In the genomic region with DNA sequence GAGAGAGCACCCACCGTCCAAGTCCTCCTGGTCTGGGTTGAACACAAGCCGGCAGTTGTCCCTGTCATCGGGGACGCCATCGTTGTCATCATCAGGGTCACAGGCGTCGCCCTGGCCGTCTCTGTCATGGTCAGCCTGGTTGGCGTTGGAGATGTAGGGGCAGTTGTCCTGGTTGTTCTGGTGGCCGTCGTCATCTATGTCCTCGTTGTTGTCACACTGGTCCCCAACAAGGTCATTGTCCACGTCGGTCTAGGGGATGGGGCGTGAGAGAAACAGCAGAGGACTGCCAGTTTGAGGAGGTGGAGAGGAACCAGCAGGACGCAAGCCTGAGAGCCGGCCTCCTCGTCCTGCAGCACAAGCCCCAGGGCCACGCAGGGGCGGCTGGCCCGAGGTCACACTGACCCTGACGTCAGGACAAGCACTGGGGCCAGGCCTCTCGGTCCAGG, we compare ENCODE assay signal across 20 cellular contexts. TPM values are rescaled to one million over a fixed set of nuclear protein-coding genes. Genes with fewer than 3 reads are reported as not detected.
DNase-seq lines count a peak whose midpoint lies in the region; ATAC-seq and TF ChIP-seq lines count a peak whose summit lies in the region.
"Had no signal": no experiment of that assay in that cellular context is flagged by ENCODE, and none has a peak within 500 bp of the region (broad histone marks: within the 10 kb centered on the region; RNA-seq: fewer than 3 reads in every experiment).

No MANE protein-coding gene starts in this region.

- H3K36me3 ChIP-seq in ACC112 (ENCODE audit: insufficient read depth, low read length) (peaks cover 75% of the 10 kb centered on the region), esophagus muscularis mucosa (peaks cover 0 to 32% (median 7%) of the 10 kb centered on the region in 4 donors), spleen (peaks cover 0 to 4% (median 0%) of the 10 kb centered on the region in 6 donors)
- H3K36me3 ChIP-seq: transverse colon had no signal

- intact Hi-C loops in esophagus muscularis mucosa (cut with DNase I) (loop anchor here (10.0 kb wide), 1 partner anchor 320 kb away; no protein-coding TSS in a partner anchor), posterior vena cava (cut with DNase I) (no loop called here), spleen (cut with DNase I; ENCODE audit: low total_unique reads) (no loop called here)

- in situ Hi-C loops in ACHN (cut with HindIII; ENCODE audit: low pct_ligation_motif_present, low pct_unique_long_range_greater_than_20kb, low sequenced_read_pairs) = no loop called here

- TF ChIP-seq POLR2A in esophagus muscularis mucosa (IDR thresholded peaks at IDR 0.05; ENCODE audit: low read depth) (no peak), spleen (IDR thresholded peaks at IDR 0.05) (no peak)

- 92% methylated on average over 20 of the region's 23 CpGs for WGBS in esophagus muscularis mucosa
- 90 to 93% (median 92%) methylated on average over 19 to 23 of the region's 23 CpGs for WGBS in spleen, 5 donors

- POLR2A ChIA-PET in RWPE1 (lab: Yijun Ruan, JAX; ENCODE audit: low non-redundant PET) = no interaction called here

- no peak overlapping the region for H3K4me3 ChIP-seq in ACC112 (ENCODE audit: low read depth, low read length)
- no peak overlapping the region for H3K4me3 ChIP-seq in esophagus muscularis mucosa
- no peak overlapping the region for H3K4me3 ChIP-seq in spleen
- H3K4me3 ChIP-seq: lung, transverse colon had no signal

- CTCF ChIA-PET in RWPE1 (lab: Yijun Ruan, JAX) = no interaction called here

- H3K9me3 ChIP-seq in esophagus muscularis mucosa (no peaks in the 10 kb centered on the region), spleen (peaks cover 0 to 11% (median 2%) of the 10 kb centered on the region in 8 donors)
- H3K9me3 ChIP-seq: Caco-2, transverse colon had no signal

- TF ChIP-seq EP300 in esophagus muscularis mucosa (IDR thresholded peaks at IDR 0.05) = no peak

- ATAC-seq in GM18517 (IDR thresholded peaks at IDR 0.05; ENCODE audit: unreplicated experiment) = no peak

- H3K27me3 ChIP-seq in ACC112 (ENCODE audit: insufficient read depth, low read length) = no peaks in the 10 kb centered on the region
- no peaks in the 10 kb centered on the region for H3K27me3 ChIP-seq in esophagus muscularis mucosa
- H3K27me3 ChIP-seq in spleen (replicated peaks in 1 of 7) = no peaks in the 10 kb centered on the region
- H3K27me3 ChIP-seq: transverse colon had no signal

- no peak overlapping the region for H2AFZ ChIP-seq in ACC112 (ENCODE audit: low read length, unreplicated experiment)

- TF ChIP-seq CTCF in RWPE1 (conservative IDR thresholded peaks at IDR 0.05; ENCODE audit: low read depth) = no peak
- TF ChIP-seq CTCF in esophagus muscularis mucosa (IDR thresholded peaks at IDR 0.05) = no peak
- TF ChIP-seq CTCF in spleen (IDR thresholded peaks at IDR 0.05 in 8 of 11, conservative IDR thresholded peaks at IDR 0.05 in 3 of 11) = no peak

- DNase-seq in RWPE1 (ENCODE audit: low spot score) (no peak), esophagus muscularis mucosa (ENCODE audit: extremely low spot score) (peak; percentile 81), posterior vena cava (ENCODE audit: low spot score) (peak; percentile 79), spleen (no peak), ACHN (no peak)
- DNase-seq: activated CD4-positive, alpha-beta T cell treated with anti-CD3 and anti-CD28 coated beads, Interleukin-2, amount 10 ng/mL, durations not matched to agents 7 days and 5 days; C1 segment of cervical spinal cord; Caco-2; DMS79; GDM1; HCEC 1CT; NCI-H1092; NCI-H187; NCI-H524; nephron progenitor cell; SIG-M5; transverse colon had no signal

- H3K27ac ChIP-seq in ACC112 (ENCODE audit: low read depth, low read length) (peak overlapping the region; percentile 60; the same call in 1 of the 2 replicates), RWPE1 (peak overlapping the region; percentile 65; the same call in 1 of the 2 replicates), esophagus muscularis mucosa (replicated peaks in 1 of 4) (no peak overlapping the region), spleen (peak overlapping the region in 2 of 8 donors; percentile 25 to 29)

- H3K4me1 ChIP-seq in ACC112 (ENCODE audit: control insufficient read depth, insufficient read depth, low read length, unreplicated experiment) (peaks cover 14% of the 10 kb centered on the region), esophagus muscularis mucosa (peaks cover 0 to 14% (median 6%) of the 10 kb centered on the region in 4 donors), spleen (no peaks in the 10 kb centered on the region)
- H3K4me1 ChIP-seq: Caco-2, transverse colon had no signal

- no peaks in the 10 kb centered on the region for H3K79me2 ChIP-seq in ACC112 (ENCODE audit: control insufficient read depth, insufficient read depth, low read length, unreplicated experiment)

RNA-seq across cellular contexts. Expression of gene THBS2, which starts 28.5 kb away (rescaled TPM):
- total RNA-seq in esophagus muscularis mucosa (10 to 100 TPM; 25.7 to 36.4 (median 28.8) TPM), posterior vena cava (100 to 1,000 TPM; 358 to 373 TPM), spleen (10 to 100 TPM in 2 of 7 donors, 1 to 10 TPM in 5; 2.5 to 24.9 (median 8.1) TPM)
- 1 to 10 TPM; 1.2 to 2.7 (median 1.5) TPM for polyA plus RNA-seq in spleen
- total RNA-seq: activated CD4-positive, alpha-beta T cell treated with anti-CD3 and anti-CD28 coated beads, Interleukin-2, amount 10 ng/mL, durations not matched to agents 7 days and 5 days had no signal

Comparison
In these comparisons a context has a peak if more than half of its experiments do, and no peak if none do; other contexts are left out.
1. H3K27ac ChIP-seq: peak in ACC112 (single experiment) and RWPE1 (single experiment); none in esophagus muscularis mucosa (0 of 4).
2. DNase-seq: peak in esophagus muscularis mucosa (single experiment) and posterior vena cava (single experiment); none in RWPE1 (single experiment), spleen (single experiment) and ACHN (single experiment).
3. RNA of gene THBS2, which starts 28.5 kb away (total RNA-seq): 358 to 373 TPM in posterior vena cava; 25.7 to 36.4 TPM in esophagus muscularis mucosa and 2.5 to 24.9 TPM in spleen; every median in the first group is over 4 times any median in the second.